17 cellular contexts compared by ENCODE assay signal in the genomic region with DNA sequence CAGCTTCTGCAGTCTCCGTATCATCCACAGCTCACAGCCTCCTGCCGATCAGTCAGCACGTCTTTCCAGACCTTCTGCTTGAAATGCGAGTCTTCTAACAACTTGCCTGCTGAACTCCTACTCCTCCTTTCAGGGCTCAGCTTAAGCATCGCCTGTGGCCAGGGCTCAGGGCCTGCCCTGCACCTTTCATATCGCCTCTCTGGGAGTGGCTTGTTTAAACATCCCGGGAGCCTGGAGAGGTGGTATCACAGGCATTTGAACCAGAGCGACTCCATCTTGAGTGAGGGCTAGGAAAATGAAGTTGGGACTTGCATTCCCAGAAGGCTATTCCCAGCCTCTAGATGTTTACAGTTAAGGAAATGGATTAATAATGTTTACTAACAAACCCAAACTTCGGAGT. TPM values are rescaled to one million over a fixed set of nuclear protein-coding genes. Genes with fewer than 3 reads are reported as not detected.
DNase-seq lines count a peak whose midpoint lies in the region; ATAC-seq, FAIRE-seq and TF ChIP-seq lines count a peak whose summit lies in the region.
"Had no signal": no experiment of that assay in that cellular context is flagged by ENCODE, and none has a peak within 500 bp of the region (broad histone marks: within the 10 kb centered on the region; RNA-seq: fewer than 3 reads in every experiment).

No MANE protein-coding gene starts in this region.

- no peak for TF ChIP-seq CTCF in A549 (IDR thresholded peaks at IDR 0.05)
- no peak for TF ChIP-seq CTCF in HFFc6 (IDR thresholded peaks at IDR 0.05)
- no peak for TF ChIP-seq CTCF in H1 (IDR thresholded peaks at IDR 0.05; ENCODE audit: control extremely low read depth in 1 of 3, insufficient read depth in 1 of 3, low read depth in 1 of 3, low read length in 3 of 3)
- TF ChIP-seq CTCF in transverse colon (IDR thresholded peaks at IDR 0.05) = no peak

- no peak for TF ChIP-seq POLR2A in A549 (IDR thresholded peaks at IDR 0.05; ENCODE audit: low read length)
- no peak for TF ChIP-seq POLR2A in H1 (IDR thresholded peaks at IDR 0.05; ENCODE audit: control extremely low read depth in 1 of 2, low read depth in 2 of 2, low read length in 2 of 2)
- TF ChIP-seq POLR2A in transverse colon (IDR thresholded peaks at IDR 0.05) = no peak
- TF ChIP-seq POLR2A in GM18505 (IDR thresholded peaks at IDR 0.05; ENCODE audit: borderline replicate concordance, extremely low read depth, insufficient read depth, insufficient read length) = no peak

- CTCF ChIA-PET in A549 (lab: Yijun Ruan, JAX) (interaction anchor here (1.0 to 5.3 kb wide), 8 partner anchors 9 to 152 kb away, joined by 3 to 42 read pairs (median 8); a partner anchor contains a TSS), H1 (lab: Charles Lee; ENCODE audit: partially characterized antibody) (interaction anchor here (0.6 to 27.9 kb wide), 7 partner anchors 9 to 544 kb away, joined by 3 to 758 read pairs (median 5); a partner anchor contains a TSS)
- CTCF ChIA-PET in activated naive CD4-positive, alpha-beta T cell treated with anti-CD3 and anti-CD28 coated beads for 36 hours (lab: Charles Lee) = no interaction called here

- H3K14ac ChIP-seq in H1 (ENCODE audit: insufficient read length) (no peak overlapping the region), neuronal stem cell (ENCODE audit: low read length) (no peak overlapping the region)

- intact Hi-C loops in transverse colon (cut with DNase I; ENCODE audit: low total_unique reads) = no loop called here
- intact Hi-C loops in activated naive CD4-positive, alpha-beta T cell treated with anti-CD3 and anti-CD28 coated beads for 36 hours (cut with micrococcal nuclease) = no loop called here

- no peaks in the 10 kb centered on the region for H3K79me1 ChIP-seq in H1 (ENCODE audit: low read depth, low read length)
- no peaks in the 10 kb centered on the region for H3K79me1 ChIP-seq in neuronal stem cell (ENCODE audit: low read depth, low read length)

- H2BK20ac ChIP-seq in H1 (ENCODE audit: low read length) = no peak overlapping the region

- H3K4me1 ChIP-seq in A549 (peaks cover 25% of the 10 kb centered on the region), H1 (replicated peaks in 1 of 4; ENCODE audit: control insufficient read depth in 3 of 4, insufficient read depth in 4 of 4, low read length in 3 of 4) (no peaks in the 10 kb centered on the region), neuronal stem cell (ENCODE audit: control insufficient read depth in 2 of 2, insufficient read depth in 1 of 2, low read depth in 1 of 2, low read length in 2 of 2) (peaks cover 0 to 2% of the 10 kb centered on the region in 2 donors), transverse colon (peaks cover 0 to 10% (median 1%) of the 10 kb centered on the region in 4 donors)

- H2BK12ac ChIP-seq in H1 (ENCODE audit: low read depth, low read length) (no peak overlapping the region), neuronal stem cell (ENCODE audit: low read length) (no peak overlapping the region)

- H2BK120ac ChIP-seq in H1 (replicated peaks; ENCODE audit: low read depth, low read length) = no peak overlapping the region
- no peak overlapping the region for H2BK120ac ChIP-seq in neuronal stem cell (ENCODE audit: low read depth, low read length)

- TF ChIP-seq EP300 in A549 (IDR thresholded peaks at IDR 0.05) = no peak
- TF ChIP-seq EP300 in H1 (IDR thresholded peaks at IDR 0.05; ENCODE audit: borderline replicate concordance in 1 of 2, low read depth in 2 of 2, low read length in 2 of 2) = no peak
- TF ChIP-seq EP300 in transverse colon (IDR thresholded peaks at IDR 0.05; ENCODE audit: low read depth) = no peak

- H3K79me2 ChIP-seq in H1 (ENCODE audit: control insufficient read depth in 1 of 2, insufficient read depth in 2 of 2, low read length in 2 of 2) = no peaks in the 10 kb centered on the region

- POLR2A ChIA-PET in A549 (lab: Yijun Ruan, JAX) (interaction anchor here (2.4 kb wide), 1 partner anchor 14 kb away, joined by 10 read pairs; a partner anchor contains a TSS), H1 (lab: Charles Lee; ENCODE audit: partially characterized antibody) (interaction anchor here (1.5 kb wide), 1 partner anchor 8 kb away, joined by 3 read pairs; no protein-coding TSS in a partner anchor)

- peaks cover 5% of the 10 kb centered on the region; the same call in 1 of the 2 replicates for H3K27me3 Mint-ChIP-seq in HFFc6 (ENCODE audit: insufficient read depth)
- no peaks in the 10 kb centered on the region for H3K27me3 Mint-ChIP-seq in activated naive CD4-positive, alpha-beta T cell treated with anti-CD3 and anti-CD28 coated beads for 36 hours (ENCODE audit: low read depth)

- H3K27ac Mint-ChIP-seq in HFFc6 = peak overlapping the region; percentile 99
- no peak overlapping the region for H3K27ac Mint-ChIP-seq in activated naive CD4-positive, alpha-beta T cell treated with anti-CD3 and anti-CD28 coated beads for 36 hours
- H3K27ac Mint-ChIP-seq: CD4-positive, alpha-beta T cell had no signal

- H2AFZ ChIP-seq in H1 (ENCODE audit: low read length) (peak overlapping the region; percentile 43; the same call in 1 of the 2 replicates), neuronal stem cell (ENCODE audit: low read length) (peak overlapping the region; percentile 41)

- H3K4me3 Mint-ChIP-seq in HFFc6 = no peak overlapping the region; the same call in 1 of the 2 replicates
- H3K4me3 Mint-ChIP-seq in activated naive CD4-positive, alpha-beta T cell treated with anti-CD3 and anti-CD28 coated beads for 36 hours = no peak overlapping the region
- H3K4me3 Mint-ChIP-seq: CD4-positive, alpha-beta T cell had no signal

- in situ Hi-C loops in transverse colon (cut with MboI; ENCODE audit: low pct_ligation_motif_present in 1 of 4, low pct_unique_long_range_greater_than_20kb in 1 of 4, low sequenced_read_pairs in 3 of 4) = no loop called here

- 85% methylated on average over 9 of the region's 9 CpGs for WGBS in A549 (ENCODE audit: missing lambda C conversion rate)
- 79% methylated on average over 9 of the region's 9 CpGs; no CpG with 5 or more reads in 1 of the 2 experiments for WGBS in H1 (ENCODE audit: extremely low coverage in 1 of 2, insufficient coverage in 1 of 2, insufficient read length in 1 of 2, insufficient replicate concordance in 2 of 2, low coverage in 1 of 2, low lambda C conversion rate in 2 of 2, missing lambda C conversion rate in 1 of 2), 2 experiments
- WGBS in neuronal stem cell (ENCODE audit: extremely low coverage in 2 of 2, insufficient read length in 2 of 2, insufficient replicate concordance in 1 of 2), 2 donors = no CpG with 5 or more reads among the region's 9 CpGs
- WGBS in transverse colon (ENCODE audit: low coverage in 1 of 2), 2 donors = 62% methylated on average over 9 of the region's 9 CpGs; no CpG with 5 or more reads in 1 of the 2 donors

- H3K9me3 Mint-ChIP-seq in HFFc6 = no peaks in the 10 kb centered on the region
- no peaks in the 10 kb centered on the region for H3K9me3 Mint-ChIP-seq in activated naive CD4-positive, alpha-beta T cell treated with anti-CD3 and anti-CD28 coated beads for 36 hours
- H3K9me3 Mint-ChIP-seq: CD4-positive, alpha-beta T cell had no signal

- H3K36me3 Mint-ChIP-seq in HFFc6 (ENCODE audit: low read depth) = no peaks in the 10 kb centered on the region
- no peaks in the 10 kb centered on the region for H3K36me3 Mint-ChIP-seq in activated naive CD4-positive, alpha-beta T cell treated with anti-CD3 and anti-CD28 coated beads for 36 hours (ENCODE audit: low read depth)

- H3K4me1 Mint-ChIP-seq in HFFc6 (ENCODE audit: low read depth) = peaks cover 32% of the 10 kb centered on the region
- H3K4me1 Mint-ChIP-seq in activated naive CD4-positive, alpha-beta T cell treated with anti-CD3 and anti-CD28 coated beads for 36 hours (ENCODE audit: low read depth) = no peaks in the 10 kb centered on the region

- H3K23ac ChIP-seq in H1 (ENCODE audit: insufficient read length) = no peak overlapping the region
- no peak overlapping the region for H3K23ac ChIP-seq in neuronal stem cell (ENCODE audit: low read depth, low read length, poor library complexity)

- no peak for DNase-seq in A549 (ENCODE audit: low read depth in 1 of 2, low spot score in 1 of 2)
- DNase-seq in HFFc6 = no peak
- DNase-seq in H1 (ENCODE audit: low read depth in 1 of 2, low spot score in 2 of 2) = no peak
- DNase-seq in neuronal stem cell (ENCODE audit: low spot score) = no peak
- DNase-seq in transverse colon = no peak
- DNase-seq in activated naive CD4-positive, alpha-beta T cell treated with anti-CD3 and anti-CD28 coated beads for 36 hours = no peak
- DNase-seq: Calu3; CD4-positive, alpha-beta T cell; DMS79; NCI-H1436; NCI-H2081; NCI-H510A treated with DMSO at 0.1 percent for 48 hours had no signal

- H3K4ac ChIP-seq in H1 (replicated peaks; ENCODE audit: insufficient read length, low read depth, low read length) (no peak overlapping the region), neuronal stem cell (ENCODE audit: low read length) (no peak overlapping the region)

- no peak overlapping the region for H3K9ac ChIP-seq in H1 (replicated peaks in 1 of 4; ENCODE audit: extremely low read depth in 1 of 4, low read depth in 3 of 4, low read length in 3 of 4)
- no peak overlapping the region for H3K9ac ChIP-seq in neuronal stem cell (ENCODE audit: low read depth, low read length, poor library complexity)

- H3K27me3 ChIP-seq in H1 (replicated peaks in 1 of 4; ENCODE audit: control insufficient read depth in 3 of 4, extremely low read depth in 1 of 4, insufficient read depth in 3 of 4, low read length in 3 of 4) (no peaks in the 10 kb centered on the region), neuronal stem cell (ENCODE audit: control insufficient read depth in 3 of 3, insufficient read depth in 3 of 3, low read depth in 1 of 3, low read length in 3 of 3) (peaks cover 0 to 19% (median 0%) of the 10 kb centered on the region in 3 experiments), transverse colon (no peaks in the 10 kb centered on the region)

- TF ChIP-seq RAD21 in A549 (conservative IDR thresholded peaks at IDR 0.05 in 1 of 2, IDR thresholded peaks at IDR 0.05 in 1 of 2) (no peak), H1 (IDR thresholded peaks at IDR 0.05 in 1 of 2, conservative IDR thresholded peaks at IDR 0.05 in 1 of 2; ENCODE audit: low read depth in 2 of 2, low read length in 2 of 2) (no peak)

- H4K5ac ChIP-seq in H1 (ENCODE audit: insufficient read length, low read depth, low read length) = no peak overlapping the region

- H3K9me3 ChIP-seq in A549 = no peaks in the 10 kb centered on the region
- no peaks in the 10 kb centered on the region for H3K9me3 ChIP-seq in H1 (ENCODE audit: insufficient read depth in 2 of 2, low read depth in 1 of 2, low read length in 1 of 2)
- H3K9me3 ChIP-seq in neuronal stem cell (replicated peaks in 1 of 2; ENCODE audit: control insufficient read depth in 2 of 2, insufficient read depth in 1 of 2, low read depth in 1 of 2, low read length in 2 of 2) = peaks cover 0 to 2% of the 10 kb centered on the region in 2 donors
- H3K9me3 ChIP-seq in transverse colon = no peaks in the 10 kb centered on the region

- H2BK15ac ChIP-seq in H1 (ENCODE audit: low read length) = no peak overlapping the region
- no peak overlapping the region for H2BK15ac ChIP-seq in neuronal stem cell (ENCODE audit: low read length)

- H2BK5ac ChIP-seq in H1 (ENCODE audit: low read depth, low read length) = no peak overlapping the region
- H2BK5ac ChIP-seq in neuronal stem cell (ENCODE audit: low read length) = no peak overlapping the region

- peak; percentile 22 to 23; a peak in 3 of 6 replicates for ATAC-seq in A549
- no peak for ATAC-seq in GM18505 (IDR thresholded peaks at IDR 0.05; ENCODE audit: unreplicated experiment)
- ATAC-seq in HG02981 (IDR thresholded peaks at IDR 0.05; ENCODE audit: unreplicated experiment) = no peak

- H4K91ac ChIP-seq in H1 (replicated peaks; ENCODE audit: insufficient read length, low read length) (no peak overlapping the region), neuronal stem cell (ENCODE audit: low read depth, low read length, poor library complexity) (no peak overlapping the region)

- H3K36me3 ChIP-seq in H1 (ENCODE audit: control insufficient read depth in 2 of 4, insufficient read depth in 4 of 4, low read length in 3 of 4) (no peaks in the 10 kb centered on the region), neuronal stem cell (replicated peaks in 1 of 2; ENCODE audit: control insufficient read depth in 2 of 2, insufficient read depth in 2 of 2, low read length in 2 of 2) (no peaks in the 10 kb centered on the region), transverse colon (no peaks in the 10 kb centered on the region)

- no peaks in the 10 kb centered on the region for H4K20me1 ChIP-seq in H1 (replicated peaks in 1 of 2; ENCODE audit: control insufficient read depth in 1 of 2, insufficient read depth in 2 of 2, low read length in 2 of 2)

- no peaks in the 10 kb centered on the region for H3K23me2 ChIP-seq in H1 (ENCODE audit: low read depth, low read length)

- H2AK5ac ChIP-seq in H1 (ENCODE audit: low read depth, low read length) (no peak overlapping the region), neuronal stem cell (ENCODE audit: low read depth, low read length) (no peak overlapping the region)

- H3K4me2 ChIP-seq in A549 (no peak overlapping the region; the same call in 2 of the 3 replicates), H1 (ENCODE audit: insufficient read depth in 1 of 2, low read depth in 2 of 2, low read length in 2 of 2) (no peak overlapping the region), neuronal stem cell (ENCODE audit: insufficient read depth, low read length, poor library complexity, severe bottlenecking) (no peak overlapping the region)

- H3K4me3 ChIP-seq in A549 (no peak overlapping the region), H1 (ENCODE audit: extremely low read depth in 1 of 4, insufficient read depth in 2 of 4, low read depth in 3 of 4, low read length in 4 of 4) (no peak overlapping the region), neuronal stem cell (ENCODE audit: low read length in 2 of 2) (no peak overlapping the region), transverse colon (no peak overlapping the region)

- H3K27ac ChIP-seq in A549 = peak overlapping the region; percentile 46 to 56; a peak in 4 of 6 replicates
- H3K27ac ChIP-seq in H1 (ENCODE audit: low read depth, low read length) = no peak overlapping the region
- H3K27ac ChIP-seq in neuronal stem cell (replicated peaks; ENCODE audit: low read length) = no peak overlapping the region
- no peak overlapping the region for H3K27ac ChIP-seq in transverse colon

- H4K8ac ChIP-seq in H1 (ENCODE audit: extremely low read depth, insufficient read depth, low read length) = no peak overlapping the region; the same call in 1 of the 2 replicates
- H4K8ac ChIP-seq in neuronal stem cell (ENCODE audit: low read depth, low read length) = no peak overlapping the region

- H3K56ac ChIP-seq in H1 (replicated peaks; ENCODE audit: insufficient read length, low read depth, low read length) = no peak overlapping the region

- FAIRE-seq in A549 (lab: Jason Lieb, UNC) (no peak), H1 (lab: Jason Lieb, UNC) (no peak)
- FAIRE-seq: A204.1, G401.6 had no signal

- H3K18ac ChIP-seq in H1 (ENCODE audit: extremely low read depth, low read length) = no peak overlapping the region
- no peak overlapping the region for H3K18ac ChIP-seq in neuronal stem cell (ENCODE audit: low read length)

RNA-seq across cellular contexts. Expression of a gene that starts 13.9 kb away (rescaled TPM):
- polyA plus RNA-seq in A549 (2011; rRNA removed) (16.6 and 19.7 TPM in 2 replicates), A549 (2017; fragmentation: RNase III; extraction: RNeasy Plus Mini Kit Qiagen cat#74134 plus additional on column Dnase treatment) (26.8 to 29.8 TPM (median 27.2 TPM) in 3 replicates), H1 (2011; rRNA removed) (19.7 and 34.2 TPM in 2 replicates)
- polyA plus RNA-seq in A549 (2012; cell fraction: cytosol; rRNA removed) = 23.2 and 33.5 TPM in 2 replicates
- 43.4 and 61.5 TPM in 2 replicates for polyA plus RNA-seq in A549 (2012; cell fraction: nucleus; rRNA removed)
- 29.3 and 38.2 TPM in 2 replicates for polyA minus RNA-seq in A549 (2011; rRNA and poly(A)+ RNA removed)
- 10 to 100 TPM in 4 of 6 experiments, 1 to 10 TPM in 2; 5.5 to 21.4 (median 15.9) TPM for total RNA-seq in HFFc6 (2021; fragmentation: NEBNext Ultra II Directional; extraction: Animal tissue kit (Norgen Biotek cat#: 25700))
- 23.4 and 26.0 TPM in 2 replicates for total RNA-seq in H1 (2021; fragmentation: NEBNext Ultra II Directional; extraction: Animal tissue kit (Norgen Biotek cat#: 25700))
- polyA plus RNA-seq in H1 (2011; cell fraction: cytosol; rRNA removed) = 21.6 TPM
- 33.9 TPM for polyA plus RNA-seq in H1 (2011; cell fraction: nucleus; rRNA removed)
- 16.4 to 21.8 TPM (median 19.6 TPM) in 4 replicates for polyA plus RNA-seq in H1 (2012, experiment 1 of 2)
- polyA plus RNA-seq in H1 (2012, experiment 2 of 2) = 17.5 TPM
- 23.5 TPM for polyA plus RNA-seq in H1 (2013, experiment 1 of 2)
- polyA plus RNA-seq in H1 (2013, experiment 2 of 2) = 24.6 TPM
- 27.0 and 35.0 TPM in 2 replicates for polyA minus RNA-seq in H1 (2011; rRNA and poly(A)+ RNA removed)
- 21.3 TPM for polyA minus RNA-seq in H1 (2011; cell fraction: cytosol; rRNA and poly(A)+ RNA removed)
- 16.3 TPM for polyA minus RNA-seq in H1 (2011; cell fraction: nucleus; rRNA and poly(A)+ RNA removed)
- 11.7 TPM for polyA plus RNA-seq in neuronal stem cell (2013, experiment 1 of 2)
- polyA plus RNA-seq in neuronal stem cell (2013, experiment 2 of 2) = 12.1 TPM
- 100 to 1,000 TPM in 1 of 4 donors, 10 to 100 TPM in 3; 52.6 to 315 (median 68.5) TPM for total RNA-seq in transverse colon
- 1 to 10 TPM; 2.3 to 2.6 TPM for total RNA-seq in activated naive CD4-positive, alpha-beta T cell treated with anti-CD3 and anti-CD28 coated beads for 36 hours

RNA-seq across cellular contexts. Expression of a gene that starts 16.8 kb away (rescaled TPM):
- polyA plus RNA-seq in A549 (2011; rRNA removed) (0.22 and 0.38 TPM in 2 replicates), A549 (2017; fragmentation: RNase III; extraction: RNeasy Plus Mini Kit Qiagen cat#74134 plus additional on column Dnase treatment) (0.31 to 0.52 TPM (median 0.32 TPM) in 3 replicates), H1 (2011; rRNA removed) (2.5 and 4.0 TPM in 2 replicates)
- 0.26 and 0.45 TPM in 2 replicates for polyA plus RNA-seq in A549 (2012; cell fraction: cytosol; rRNA removed)
- polyA plus RNA-seq in A549 (2012; cell fraction: nucleus; rRNA removed) = 0.81 and 1.6 TPM in 2 replicates
- 1.4 and 1.9 TPM in 2 replicates for polyA minus RNA-seq in A549 (2011; rRNA and poly(A)+ RNA removed)
- total RNA-seq in HFFc6 (2021; fragmentation: NEBNext Ultra II Directional; extraction: Animal tissue kit (Norgen Biotek cat#: 25700)) = 1 to 10 TPM; 1.6 to 2.1 (median 1.7) TPM
- 4.5 and 5.5 TPM in 2 replicates for total RNA-seq in H1 (2021; fragmentation: NEBNext Ultra II Directional; extraction: Animal tissue kit (Norgen Biotek cat#: 25700))
- 2.7 TPM for polyA plus RNA-seq in H1 (2011; cell fraction: cytosol; rRNA removed)
- 10.0 TPM for polyA plus RNA-seq in H1 (2011; cell fraction: nucleus; rRNA removed)
- polyA plus RNA-seq in H1 (2012, experiment 1 of 2) = 2.8 to 4.2 TPM (median 3.3 TPM) in 4 replicates
- polyA plus RNA-seq in H1 (2012, experiment 2 of 2) = 2.2 TPM
- 2.7 TPM for polyA plus RNA-seq in H1 (2013, experiment 1 of 2)
- 2.0 TPM for polyA plus RNA-seq in H1 (2013, experiment 2 of 2)
- polyA minus RNA-seq in H1 (2011; rRNA and poly(A)+ RNA removed) = 3.3 and 3.4 TPM in 2 replicates
- 3.1 TPM for polyA minus RNA-seq in H1 (2011; cell fraction: cytosol; rRNA and poly(A)+ RNA removed)
- polyA minus RNA-seq in H1 (2011; cell fraction: nucleus; rRNA and poly(A)+ RNA removed) = 10.1 TPM
- polyA plus RNA-seq in neuronal stem cell (2013, experiment 1 of 2) = 0.08 TPM
- 0.04 TPM for polyA plus RNA-seq in neuronal stem cell (2013, experiment 2 of 2)
- total RNA-seq in transverse colon = 10 to 100 TPM in 3 of 4 donors, 1 to 10 TPM in 1; 6.0 to 56.7 (median 28.0) TPM
- total RNA-seq in activated naive CD4-positive, alpha-beta T cell treated with anti-CD3 and anti-CD28 coated beads for 36 hours = under 1 TPM; 0.12 to 0.50 TPM
- total RNA-seq: H4 had no signal

Comparison
In these comparisons a context has a peak if more than half of its experiments do, and no peak if none do; other contexts are left out.
1. ATAC-seq: peak in A549 (2 of 2); none in GM18505 (single experiment) and HG02981 (single experiment).
2. H3K27ac ChIP-seq: peak in A549 (2 of 2); none in H1 (single experiment), neuronal stem cell (single experiment) and transverse colon (0 of 4).